In the genomic region with DNA sequence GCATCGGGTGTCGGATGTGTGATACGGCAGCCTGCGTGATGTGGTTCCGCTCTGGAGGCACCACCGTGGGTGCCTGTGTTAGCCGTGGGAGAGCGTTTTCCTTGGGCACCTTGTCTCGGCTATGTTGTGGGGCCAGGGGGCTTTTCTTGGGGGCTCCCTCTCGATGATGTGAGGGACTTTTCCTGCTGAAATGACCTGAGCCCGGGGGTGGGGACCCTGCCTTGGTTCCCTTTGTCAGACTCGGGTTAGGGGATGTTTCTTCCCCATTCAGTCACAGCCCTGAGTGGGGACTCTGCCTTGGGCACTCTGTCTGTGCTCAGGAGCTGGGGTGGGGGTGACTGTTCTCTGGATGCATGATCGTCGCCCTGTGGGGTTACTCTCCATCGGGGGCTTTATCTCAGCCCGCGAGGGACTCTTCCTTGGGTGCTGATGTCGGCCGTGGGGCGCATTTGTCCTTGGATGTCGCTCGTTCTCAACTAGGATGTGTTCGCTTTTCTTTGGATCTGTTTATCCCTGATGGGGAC, we compare ENCODE assay signal across 19 cellular contexts. TPM values are rescaled to one million over a fixed set of nuclear protein-coding genes. Genes with fewer than 3 reads are reported as not detected.
DNase-seq lines count a peak whose midpoint lies in the region; ATAC-seq, FAIRE-seq and TF ChIP-seq lines count a peak whose summit lies in the region.
"Had no signal": no experiment of that assay in that cellular context is flagged by ENCODE, and none has a peak within 500 bp of the region (broad histone marks: within the 10 kb centered on the region; RNA-seq: fewer than 3 reads in every experiment).

No MANE protein-coding gene starts in this region.

- H3K79me2 ChIP-seq in MM.1S (ENCODE audit: low read length) (no peaks in the 10 kb centered on the region), K562 (ENCODE audit: control insufficient read depth, insufficient read depth, low read length) (peaks cover 16% of the 10 kb centered on the region; the same call in 2 of the 3 replicates)

- in situ Hi-C loops in K562 (cut with MboI) = loop anchor here (25.0 kb wide), 1 partner anchor 196 kb away; no protein-coding TSS in a partner anchor

- POLR2A ChIA-PET in K562 (lab: Yijun Ruan, JAX) = no interaction called here

- H3K27ac ChIP-seq in right cardiac atrium (ENCODE audit: low read length) (no peak overlapping the region), right atrium auricular region (no peak overlapping the region), MM.1S (ENCODE audit: low read length) (no peak overlapping the region), K562 (ENCODE audit: extremely low read depth, low read depth, low read length) (peak overlapping the region; percentile 42; the same call in 2 of the 3 replicates)
- H3K27ac ChIP-seq: 22Rv1, A549, BLaER1 had no signal

- TF ChIP-seq EP300 in K562 (IDR thresholded peaks at IDR 0.05; ENCODE audit: low read length) = no peak

- BruUV-seq in K562 (replicated peaks; lab: Mats Ljungman, UMichigan) = TSS peak; percentile 59

- TF ChIP-seq CTCF in right atrium auricular region (IDR thresholded peaks at IDR 0.05) (no peak), MM.1S (IDR thresholded peaks at IDR 0.05; ENCODE audit: low read length) (no peak), K562 (IDR thresholded peaks at IDR 0.05 in 2 of 3, conservative IDR thresholded peaks at IDR 0.05 in 1 of 3; ENCODE audit: insufficient read depth in 2 of 3, low read depth in 1 of 3, low read length in 3 of 3) (no peak)

- H3K36me3 ChIP-seq in right atrium auricular region (no peaks in the 10 kb centered on the region), MM.1S (replicated peaks; ENCODE audit: insufficient read depth, low read length) (no peaks in the 10 kb centered on the region), K562 (ENCODE audit: control insufficient read depth, insufficient read depth, low read length) (peaks cover 3% of the 10 kb centered on the region; the same call in 1 of the 3 replicates)
- H3K36me3 ChIP-seq: BLaER1 had no signal

- peak in 2 of 3 donors; percentile 14 to 21 for DNase-seq in right cardiac atrium
- no peak for DNase-seq in right atrium auricular region (ENCODE audit: low spot score)
- no peak for DNase-seq in MM.1S
- peak in 3 of 4 experiments; percentile 9 to 22 (median 13) for DNase-seq in K562 (ENCODE audit: extremely low read depth in 1 of 4, low spot score in 3 of 4)
- DNase-seq in posterior vena cava (ENCODE audit: low spot score) = peak; percentile 74
- no peak for DNase-seq in NCI-H510A (lab: John Stamatoyannopoulos, UW)
- no peak for DNase-seq in NCI-H526 treated with DMSO at 0.1 percent for 48 hours (lab: John Stamatoyannopoulos, UW)
- DNase-seq in HuH-7.5 (ENCODE audit: low spot score) = no peak
- DNase-seq: DMS79 treated with DMSO at 0.1 percent for 48 hours, HCEC 1CT, HFFc6 had no signal

- intact Hi-C loops in right cardiac atrium (cut with DNase I) (no loop called here), K562 (cut with micrococcal nuclease) (no loop called here), posterior vena cava (cut with DNase I) (no loop called here)

- no peak overlapping the region for H3K9ac ChIP-seq in MM.1S (ENCODE audit: low read length)
- H3K9ac ChIP-seq in K562 (ENCODE audit: insufficient read depth in 1 of 2, low read depth in 2 of 2, low read length in 2 of 2) = peak overlapping the region; percentile 40 to 74
- H3K9ac ChIP-seq: BLaER1 had no signal

- H2AFZ ChIP-seq in MM.1S (ENCODE audit: low read length) = peak overlapping the region; percentile 87; the same call in 1 of the 2 replicates
- H2AFZ ChIP-seq in K562 (ENCODE audit: low read depth, low read length) = peak overlapping the region; percentile 85
- H2AFZ ChIP-seq: GM23338 had no signal

- H3K9me1 ChIP-seq in K562 (ENCODE audit: control insufficient read depth, insufficient read depth, low read length) = no peaks in the 10 kb centered on the region

- H3K4me2 ChIP-seq in MM.1S (ENCODE audit: low read depth, low read length) (peak overlapping the region; percentile 81; the same call in 1 of the 2 replicates), K562 (ENCODE audit: insufficient read depth, low read length) (peak overlapping the region; percentile 69)
- H3K4me2 ChIP-seq: BLaER1, GM23338 had no signal

- H3F3A ChIP-seq in MM.1S (ENCODE audit: insufficient read depth, low read length) = no peaks in the 10 kb centered on the region

- FAIRE-seq in K562 (lab: Jason Lieb, UNC) = no peak
- FAIRE-seq: HepG2 had no signal

- H3K27me3 ChIP-seq in right cardiac atrium (ENCODE audit: control insufficient read depth, insufficient read depth) = no peaks in the 10 kb centered on the region
- no peaks in the 10 kb centered on the region for H3K27me3 ChIP-seq in right atrium auricular region
- H3K27me3 ChIP-seq in MM.1S (replicated peaks; ENCODE audit: insufficient read depth, low read length) = no peaks in the 10 kb centered on the region
- H3K27me3 ChIP-seq in K562 (ENCODE audit: control insufficient read depth in 2 of 2, insufficient read depth in 2 of 2, low read length in 2 of 2) = no peaks in the 10 kb centered on the region

- TF ChIP-seq POLR2A in K562 (conservative IDR thresholded peaks at IDR 0.05) = no peak

- CTCF ChIA-PET in K562 (lab: Yijun Ruan, JAX; ENCODE audit: low intra/inter-chr PET ratio) = no interaction called here

- H3K9me2 ChIP-seq in MM.1S (replicated peaks; ENCODE audit: insufficient read depth, low read length) = no peaks in the 10 kb centered on the region

- H4K20me1 ChIP-seq in MM.1S (ENCODE audit: insufficient read depth, low read length) (no peaks in the 10 kb centered on the region), K562 (replicated peaks; ENCODE audit: control insufficient read depth, insufficient read depth, low read length) (no peaks in the 10 kb centered on the region)

- H3K4me3 ChIP-seq in right cardiac atrium (ENCODE audit: low read length) (no peak overlapping the region), right atrium auricular region (no peak overlapping the region), MM.1S (ENCODE audit: low read length) (peak overlapping the region; percentile 57; the same call in 1 of the 2 replicates), K562 (peak overlapping the region; percentile 40)
- H3K4me3 ChIP-seq: A549, BLaER1, GM23338 had no signal

- WGBS in right cardiac atrium = 88% methylated on average over 23 of the region's 23 CpGs
- 18% methylated on average over 12 of the region's 23 CpGs for WGBS in K562 (ENCODE audit: insufficient coverage, low coverage, missing lambda C conversion rate)

- TF ChIP-seq RAD21 in K562 (CRISPR knock-in tag; conservative IDR thresholded peaks at IDR 0.05 in 1 of 2, IDR thresholded peaks at IDR 0.05 in 1 of 2) = no peak

- H3K4me1 ChIP-seq in right cardiac atrium (ENCODE audit: control insufficient read depth, insufficient read depth, low read length) (no peaks in the 10 kb centered on the region), right atrium auricular region (no peaks in the 10 kb centered on the region), MM.1S (ENCODE audit: low read length) (no peaks in the 10 kb centered on the region), K562 (replicated peaks in 1 of 2; ENCODE audit: control insufficient read depth in 2 of 2, insufficient read depth in 2 of 2, low read length in 2 of 2) (no peaks in the 10 kb centered on the region; a peak in 1 of 5 replicates)
- H3K4me1 ChIP-seq: A549, BLaER1 had no signal

- ATAC-seq in right cardiac atrium (no peak), K562 (peak; percentile 64)
- ATAC-seq: CD8-positive, alpha-beta T cell had no signal

- H3K9me3 ChIP-seq in right cardiac atrium (ENCODE audit: control insufficient read depth, low read length) (no peaks in the 10 kb centered on the region), right atrium auricular region (no peaks in the 10 kb centered on the region), MM.1S (replicated peaks; ENCODE audit: insufficient read depth, low read length) (no peaks in the 10 kb centered on the region), K562 (replicated peaks; ENCODE audit: control insufficient read depth, insufficient read depth, low read depth, low read length) (no peaks in the 10 kb centered on the region)
- H3K9me3 ChIP-seq: A549, BLaER1 had no signal

RNA-seq across cellular contexts. Expression of gene CT45A3, which starts 26.7 kb away (rescaled TPM):
- total RNA-seq in right cardiac atrium = not detected
- not detected for polyA plus RNA-seq in right cardiac atrium
- total RNA-seq in right atrium auricular region = not detected
- 0.62 TPM in 1 of 2 replicates, not detected in the other for total RNA-seq in K562 (2011; cell fraction: chromatin; rRNA removed; ENCODE audit: low replicate concordance)
- not detected in 2 replicates for total RNA-seq in K562 (2011; cell fraction: nucleolus; rRNA removed)
- total RNA-seq in K562 (2011; cell fraction: nucleoplasm; rRNA removed) = not detected in 2 replicates
- 0.69 and 3.2 TPM in 2 replicates for total RNA-seq in K562 (2014; rRNA removed)
- total RNA-seq in K562 (2014; rRNA removed; fragmentation: Illumina TruSeq; extraction: Trizol) = 1.9 and 2.1 TPM in 2 replicates
- total RNA-seq in K562 (2015; rRNA removed; fragmentation: Illumina TruSeq; extraction: Trizol) = 1.4 and 2.3 TPM in 2 replicates
- 1.2 TPM in 1 of 2 replicates, not detected in the other for total RNA-seq in K562 (2021)
- 0.15 TPM in 1 of 2 replicates, not detected in the other for polyA plus RNA-seq in K562 (2011; rRNA removed)
- not detected in 2 replicates for polyA plus RNA-seq in K562 (2011; cell fraction: cytosol; rRNA removed)
- not detected in 2 replicates for polyA plus RNA-seq in K562 (2011; cell fraction: nucleus; rRNA removed)
- polyA plus RNA-seq in K562 (2012) = 0.18 TPM in 1 of 2 replicates, not detected in the other
- 0.24 TPM in 1 of 2 replicates, not detected in the other for polyA plus RNA-seq in K562 (2014; fragmentation: Illumina TruSeq; extraction: Trizol)
- under 1 TPM; 0.13 to 0.14 TPM for polyA plus RNA-seq in K562 (2014; fragmentation: Nextera tagmentation; extraction: Ambion mirVana)
- 0.46 TPM in 1 of 2 replicates, not detected in the other for polyA plus RNA-seq in K562 (2014; rRNA removed)
- 1.3 and 1.9 TPM in 2 replicates for polyA minus RNA-seq in K562 (2011; rRNA and poly(A)+ RNA removed)
- not detected in 2 replicates for polyA minus RNA-seq in K562 (2011; cell fraction: cytosol; rRNA and poly(A)+ RNA removed)
- polyA minus RNA-seq in K562 (2011; cell fraction: nucleus; rRNA and poly(A)+ RNA removed) = 1.3 TPM in 1 of 2 replicates, not detected in the other
- total RNA-seq in posterior vena cava = not detected
- total RNA-seq: Calu3; CD8-positive, alpha-beta T cell; GM23338; HepG2; HFFc6 had no signal
- polyA plus RNA-seq: GM23338, HepG2 had no signal

RNA-seq across cellular contexts. Expression of gene CT45A1, which starts 27.8 kb away (rescaled TPM):
- total RNA-seq in right cardiac atrium (not detected), right atrium auricular region (not detected), K562 (2014; rRNA removed) (2.5 TPM in 2 replicates), K562 (2014; rRNA removed; fragmentation: Illumina TruSeq; extraction: Trizol) (4.1 and 5.3 TPM in 2 replicates), K562 (2015; rRNA removed; fragmentation: Illumina TruSeq; extraction: Trizol) (4.4 and 5.7 TPM in 2 replicates), K562 (2021) (2.7 and 3.1 TPM in 2 replicates), posterior vena cava (not detected)
- polyA plus RNA-seq in right cardiac atrium (not detected), K562 (2011; rRNA removed) (1.9 and 2.8 TPM in 2 replicates), K562 (2014; fragmentation: Illumina TruSeq; extraction: Trizol) (1.1 and 1.5 TPM in 2 replicates), K562 (2014; fragmentation: Nextera tagmentation; extraction: Ambion mirVana) (1 to 10 TPM; 1.2 to 1.3 TPM), K562 (2014; rRNA removed) (0.66 and 1.9 TPM in 2 replicates)
- 2.2 and 6.9 TPM in 2 replicates for total RNA-seq in K562 (2011; cell fraction: chromatin; rRNA removed; ENCODE audit: low replicate concordance)
- total RNA-seq in K562 (2011; cell fraction: nucleolus; rRNA removed) = 1.8 and 2.2 TPM in 2 replicates
- total RNA-seq in K562 (2011; cell fraction: nucleoplasm; rRNA removed) = 1.2 and 2.1 TPM in 2 replicates
- polyA plus RNA-seq in K562 (2011; cell fraction: cytosol; rRNA removed) = 0.13 and 0.24 TPM in 2 replicates
- polyA plus RNA-seq in K562 (2011; cell fraction: nucleus; rRNA removed) = 1.5 and 2.1 TPM in 2 replicates
- polyA plus RNA-seq in K562 (2012) = 0.46 and 0.94 TPM in 2 replicates
- polyA minus RNA-seq in K562 (2011; rRNA and poly(A)+ RNA removed) = 12.7 and 18.2 TPM in 2 replicates
- polyA minus RNA-seq in K562 (2011; cell fraction: cytosol; rRNA and poly(A)+ RNA removed) = 3.3 and 10.7 TPM in 2 replicates
- 2.6 and 3.9 TPM in 2 replicates for polyA minus RNA-seq in K562 (2011; cell fraction: nucleus; rRNA and poly(A)+ RNA removed)
- total RNA-seq: Calu3; CD8-positive, alpha-beta T cell; G401; GM23338; HepG2; HFFc6 had no signal
- polyA plus RNA-seq: A549, GM23338, HepG2 had no signal

RNA-seq across cellular contexts. Expression of gene CT45A5, which starts 44.0 kb away (rescaled TPM):
- not detected for total RNA-seq in right cardiac atrium
- polyA plus RNA-seq in right cardiac atrium = not detected
- total RNA-seq in right atrium auricular region = not detected
- total RNA-seq in K562 (2011; cell fraction: chromatin; rRNA removed; ENCODE audit: low replicate concordance) = 6.1 and 6.5 TPM in 2 replicates
- 3.8 and 4.1 TPM in 2 replicates for total RNA-seq in K562 (2011; cell fraction: nucleolus; rRNA removed)
- total RNA-seq in K562 (2011; cell fraction: nucleoplasm; rRNA removed) = 6.5 and 12.1 TPM in 2 replicates
- total RNA-seq in K562 (2014; rRNA removed) = 8.4 and 13.0 TPM in 2 replicates
- total RNA-seq in K562 (2014; rRNA removed; fragmentation: Illumina TruSeq; extraction: Trizol) = 6.7 and 8.5 TPM in 2 replicates
- 4.1 and 5.2 TPM in 2 replicates for total RNA-seq in K562 (2015; rRNA removed; fragmentation: Illumina TruSeq; extraction: Trizol)
- 8.8 and 9.4 TPM in 2 replicates for total RNA-seq in K562 (2021)
- 5.4 and 6.7 TPM in 2 replicates for polyA plus RNA-seq in K562 (2011; rRNA removed)
- polyA plus RNA-seq in K562 (2011; cell fraction: cytosol; rRNA removed) = 2.7 and 4.1 TPM in 2 replicates
- 1.8 and 2.6 TPM in 2 replicates for polyA plus RNA-seq in K562 (2011; cell fraction: nucleus; rRNA removed)
- 1.8 and 3.2 TPM in 2 replicates for polyA plus RNA-seq in K562 (2012)
- 3.8 and 4.8 TPM in 2 replicates for polyA plus RNA-seq in K562 (2014; fragmentation: Illumina TruSeq; extraction: Trizol)
- 1 to 10 TPM; 3.9 to 4.6 TPM for polyA plus RNA-seq in K562 (2014; fragmentation: Nextera tagmentation; extraction: Ambion mirVana)
- 4.5 and 5.6 TPM in 2 replicates for polyA plus RNA-seq in K562 (2014; rRNA removed)
- 21.3 and 25.1 TPM in 2 replicates for polyA minus RNA-seq in K562 (2011; rRNA and poly(A)+ RNA removed)
- polyA minus RNA-seq in K562 (2011; cell fraction: cytosol; rRNA and poly(A)+ RNA removed) = 2.1 and 7.7 TPM in 2 replicates
- 3.3 and 3.5 TPM in 2 replicates for polyA minus RNA-seq in K562 (2011; cell fraction: nucleus; rRNA and poly(A)+ RNA removed)
- not detected for total RNA-seq in posterior vena cava
- total RNA-seq: Calu3; CD8-positive, alpha-beta T cell; GM23338; HepG2; HFFc6 had no signal
- polyA plus RNA-seq: GM23338, HepG2 had no signal

Comparison
In these comparisons a context has a peak if more than half of its experiments do, and no peak if none do; other contexts are left out.
1. DNase-seq: peak in right cardiac atrium (2 of 3), K562 (3 of 4) and posterior vena cava (single experiment); none in right atrium auricular region (single experiment), MM.1S (single experiment), NCI-H510A (single experiment), NCI-H526 treated with DMSO at 0.1 percent for 48 hours (single experiment) and HuH-7.5 (single experiment).
2. H3K4me3 ChIP-seq: peak in MM.1S (single experiment) and K562 (single experiment); none in right cardiac atrium (single experiment) and right atrium auricular region (0 of 2).
3. RNA of gene CT45A5, which starts 44.0 kb away (total RNA-seq): 3.8 to 13.0 TPM in K562; not detected in right cardiac atrium, not detected in right atrium auricular region and not detected in posterior vena cava; every median in the first group is over 4 times any median in the second.